16 cellular contexts compared by ENCODE assay signal in the genomic region with DNA sequence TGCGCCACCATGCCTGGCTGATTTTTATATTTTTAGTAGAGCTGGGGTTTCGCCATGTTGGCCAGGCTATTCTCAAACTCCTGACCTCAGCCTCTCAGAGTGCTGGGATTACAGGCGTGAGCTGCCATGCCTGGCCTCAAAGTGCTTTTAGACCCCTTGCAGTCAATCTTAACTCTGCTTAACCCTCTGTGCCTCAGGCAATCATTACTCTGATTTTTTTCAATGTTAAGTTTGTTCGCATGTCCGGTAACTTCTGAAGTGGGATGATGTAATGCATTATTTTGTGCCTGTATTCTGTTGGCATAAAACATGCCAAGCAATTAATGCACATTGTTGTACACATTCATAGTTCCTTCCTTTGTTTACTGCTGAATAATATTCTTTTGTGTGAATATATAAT. TPM values are rescaled to one million over a fixed set of nuclear protein-coding genes. Genes with fewer than 3 reads are reported as not detected.
DNase-seq lines count a peak whose midpoint lies in the region; ATAC-seq and TF ChIP-seq lines count a peak whose summit lies in the region.
"Had no signal": no experiment of that assay in that cellular context is flagged by ENCODE, and none has a peak within 500 bp of the region (broad histone marks: within the 10 kb centered on the region; RNA-seq: fewer than 3 reads in every experiment).

No MANE protein-coding gene starts in this region.

- no peaks in the 10 kb centered on the region for H3K9me3 Mint-ChIP-seq in CD4-positive, alpha-beta T cell
- H3K9me3 Mint-ChIP-seq in glutamatergic neuron (ENCODE audit: unreplicated experiment) = no peaks in the 10 kb centered on the region
- H3K9me3 Mint-ChIP-seq: CD8-positive, alpha-beta memory T cell; IgD-negative memory B cell had no signal

- H3K4me3 Mint-ChIP-seq in CD4-positive, alpha-beta T cell = no peak overlapping the region
- H3K4me3 Mint-ChIP-seq in glutamatergic neuron (ENCODE audit: unreplicated experiment) = no peak overlapping the region
- H3K4me3 Mint-ChIP-seq: B cell, CD14-positive monocyte, IgD-negative memory B cell had no signal

- peaks cover 28% of the 10 kb centered on the region for H3K4me1 ChIP-seq in left ventricle myocardium inferior
- H3K4me1 ChIP-seq in right atrium auricular region = peaks cover 0 to 14% of the 10 kb centered on the region in 2 donors
- H3K4me1 ChIP-seq in OCI-LY7 (ENCODE audit: insufficient read depth, low read length, poor library complexity, severe bottlenecking) = peaks cover 92% of the 10 kb centered on the region
- H3K4me1 ChIP-seq: Caco-2 had no signal

- H3K27ac ChIP-seq in left ventricle myocardium inferior (replicated peaks) (peak overlapping the region; percentile 42), right atrium auricular region (no peak overlapping the region), OCI-LY7 (ENCODE audit: low read depth, low read length, poor library complexity, severe bottlenecking) (peak overlapping the region; percentile 0)
- no peak overlapping the region for H3K27ac ChIP-seq in CD4-positive, alpha-beta T cell (ENCODE audit: low read depth, low read length)
- H3K27ac ChIP-seq: GM23248 had no signal

- H3K9me3 ChIP-seq in left ventricle myocardium inferior (replicated peaks) (no peaks in the 10 kb centered on the region), right atrium auricular region (no peaks in the 10 kb centered on the region), OCI-LY7 (ENCODE audit: low read length) (peaks cover 5% of the 10 kb centered on the region; the same call in 1 of the 2 replicates)
- H3K9me3 ChIP-seq in CD4-positive, alpha-beta T cell (ENCODE audit: control insufficient read depth, low read length) = no peaks in the 10 kb centered on the region
- H3K9me3 ChIP-seq: Caco-2 had no signal

- peaks cover 41% of the 10 kb centered on the region for H4K20me1 ChIP-seq in OCI-LY7 (ENCODE audit: insufficient read depth, low read length)

- no peak for ATAC-seq in CD4-positive, alpha-beta T cell (ENCODE audit: poor library complexity)
- ATAC-seq in GM18867 (IDR thresholded peaks at IDR 0.05; ENCODE audit: unreplicated experiment) = no peak
- ATAC-seq: HCT116 had no signal

- no peaks in the 10 kb centered on the region for H3K27me3 Mint-ChIP-seq in CD4-positive, alpha-beta T cell
- peaks cover 2% of the 10 kb centered on the region for H3K27me3 Mint-ChIP-seq in glutamatergic neuron (ENCODE audit: unreplicated experiment)
- H3K27me3 Mint-ChIP-seq: B cell; CD8-positive, alpha-beta memory T cell; IgD-negative memory B cell had no signal

- H3K27me3 ChIP-seq in left ventricle myocardium inferior (ENCODE audit: low read depth) (no peaks in the 10 kb centered on the region), right atrium auricular region (no peaks in the 10 kb centered on the region)
- no peaks in the 10 kb centered on the region for H3K27me3 ChIP-seq in CD4-positive, alpha-beta T cell (ENCODE audit: control insufficient read depth, insufficient read depth, low read length)

- intact Hi-C loops in left ventricle myocardium inferior (cut with micrococcal nuclease) = no loop called here
- intact Hi-C loops in CD4-positive, alpha-beta T cell (cut with DNase I, micrococcal nuclease) = no loop called here
- intact Hi-C loops in OCI-LY7 (cut with micrococcal nuclease; ENCODE audit: unreplicated experiment) = no loop called here

- in situ Hi-C loops in G401 (cut with HindIII; ENCODE audit: low sequenced_read_pairs) = no loop called here

- H3K79me2 ChIP-seq in OCI-LY7 (ENCODE audit: insufficient read depth, low read depth, low read length) = peaks cover 100% of the 10 kb centered on the region

- no peak for TF ChIP-seq CTCF in left ventricle myocardium inferior (IDR thresholded peaks at IDR 0.05; ENCODE audit: borderline replicate concordance)
- no peak for TF ChIP-seq CTCF in right atrium auricular region (IDR thresholded peaks at IDR 0.05)
- no peak for TF ChIP-seq CTCF in CD4-positive, alpha-beta T cell (IDR thresholded peaks at IDR 0.05)
- TF ChIP-seq CTCF in OCI-LY7 (conservative IDR thresholded peaks at IDR 0.05; ENCODE audit: low read length) = no peak
- no peak for TF ChIP-seq CTCF in glutamatergic neuron (IDR thresholded peaks at IDR 0.05; ENCODE audit: partially characterized antibody, unreplicated experiment)

- no peak overlapping the region for H3K4me2 ChIP-seq in OCI-LY7 (ENCODE audit: low read length)

- no TSS peak for BruUV-seq in OCI-LY7 (replicated peaks; lab: Mats Ljungman, UMichigan)

- H3K36me3 Mint-ChIP-seq in CD4-positive, alpha-beta T cell (ENCODE audit: low read depth) = peaks cover 17% of the 10 kb centered on the region
- H3K36me3 Mint-ChIP-seq in glutamatergic neuron (ENCODE audit: unreplicated experiment) = no peaks in the 10 kb centered on the region

- peaks cover 70% of the 10 kb centered on the region for H3K4me1 Mint-ChIP-seq in CD4-positive, alpha-beta T cell (ENCODE audit: low read depth)
- peaks cover 2% of the 10 kb centered on the region for H3K4me1 Mint-ChIP-seq in glutamatergic neuron (ENCODE audit: low read depth, unreplicated experiment)

- no peaks in the 10 kb centered on the region for H3K9me2 ChIP-seq in OCI-LY7 (ENCODE audit: insufficient read depth, low read length)

- no peaks in the 10 kb centered on the region for H3K36me3 ChIP-seq in left ventricle myocardium inferior
- H3K36me3 ChIP-seq in right atrium auricular region = no peaks in the 10 kb centered on the region
- H3K36me3 ChIP-seq in OCI-LY7 (ENCODE audit: insufficient read depth, low read length) = peaks cover 64% of the 10 kb centered on the region

- POLR2A ChIA-PET in CD4-positive, alpha-beta T cell (lab: Charles Lee) = interaction anchor here (1.0 kb wide), 1 partner anchor 13 kb away, joined by 3 read pairs; no protein-coding TSS in a partner anchor
- POLR2A ChIA-PET in OCI-LY7 (lab: Charles Lee) = interaction anchor here (0.7 to 1.1 kb wide), 3 partner anchors 10 to 13 kb away, joined by 3 read pairs; no protein-coding TSS in a partner anchor

- DNase-seq in left ventricle myocardium inferior = no peak
- DNase-seq in right atrium auricular region (ENCODE audit: low spot score) = no peak
- DNase-seq in CD4-positive, alpha-beta T cell = no peak
- no peak for DNase-seq in OCI-LY7 (ENCODE audit: low spot score)
- DNase-seq in glutamatergic neuron = no peak
- DNase-seq in G401 (ENCODE audit: low spot score) = no peak
- DNase-seq: Caco-2; CD8-positive, alpha-beta memory T cell; DND-41; GF-D8; GM23248 had no signal

- no peak overlapping the region for H3K4me3 ChIP-seq in left ventricle myocardium inferior
- H3K4me3 ChIP-seq in right atrium auricular region = no peak overlapping the region
- H3K4me3 ChIP-seq in OCI-LY7 (ENCODE audit: low read depth, low read length, poor library complexity, severe bottlenecking) = no peak overlapping the region
- H3K4me3 ChIP-seq: GM23248 had no signal

- CTCF ChIA-PET in CD4-positive, alpha-beta T cell (lab: Charles Lee) = no interaction called here
- CTCF ChIA-PET in OCI-LY7 (lab: Charles Lee; ENCODE audit: unreplicated experiment) = no interaction called here

- H3K27ac Mint-ChIP-seq in CD4-positive, alpha-beta T cell = peak overlapping the region; percentile 39
- peak overlapping the region; percentile 28 for H3K27ac Mint-ChIP-seq in glutamatergic neuron (ENCODE audit: unreplicated experiment)
- H3K27ac Mint-ChIP-seq: B cell; CD8-positive, alpha-beta memory T cell; IgD-negative memory B cell had no signal

- no peak overlapping the region for H2AFZ ChIP-seq in OCI-LY7 (ENCODE audit: low read length)
- H2AFZ ChIP-seq: GM23248 had no signal

RNA-seq across cellular contexts. Expression of gene SMG7, which starts 18.6 kb away (rescaled TPM):
- total RNA-seq in left ventricle myocardium inferior = 41.6 TPM
- total RNA-seq in right atrium auricular region = 10 to 100 TPM; 42.0 to 43.6 TPM
- 10 to 100 TPM; 35.2 to 39.1 TPM for total RNA-seq in CD4-positive, alpha-beta T cell
- total RNA-seq in OCI-LY7 (2014; rRNA removed; shearing (Covaris generic)) = 36.4 and 45.0 TPM in 2 replicates
- 172 and 185 TPM in 2 replicates for total RNA-seq in OCI-LY7 (2022)
- 66.2 TPM for total RNA-seq in glutamatergic neuron (ENCODE audit: unreplicated experiment)
- 25.7 and 32.7 TPM in 2 replicates for total RNA-seq in G401 (2014; rRNA removed; shearing (Covaris generic))

Comparison
In these comparisons a context has a peak if more than half of its experiments do, and no peak if none do; other contexts are left out.
1. H3K27ac ChIP-seq: peak in left ventricle myocardium inferior (single experiment) and OCI-LY7 (single experiment); none in right atrium auricular region (0 of 2) and CD4-positive, alpha-beta T cell (single experiment).